8 cellular contexts compared by ENCODE assay signal in the genomic region with DNA sequence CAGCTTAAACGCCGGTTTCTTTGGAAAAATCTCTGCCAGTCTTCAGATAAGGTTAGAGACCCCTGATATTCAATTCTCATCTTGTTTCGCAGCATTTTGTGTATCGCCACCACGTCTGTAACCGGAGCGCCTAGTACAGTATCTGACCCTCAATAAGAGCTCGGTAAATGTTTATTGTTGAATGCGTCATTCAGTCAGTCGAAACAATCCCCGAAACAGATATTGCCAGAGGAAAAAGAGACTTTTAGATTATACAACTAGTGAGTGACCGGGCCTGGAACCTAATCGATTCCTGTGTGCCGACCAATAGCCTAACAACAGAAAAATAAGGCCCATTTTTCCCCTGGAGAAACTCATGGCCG. TPM values are rescaled to one million over a fixed set of nuclear protein-coding genes. Genes with fewer than 3 reads are reported as not detected.
A peak's percentile ranks its signal among the peaks of the same experiment; 100 is the strongest.
DNase-seq lines count a peak whose midpoint lies in the region; ATAC-seq and TF ChIP-seq lines count a peak whose summit lies in the region.

No MANE protein-coding gene starts in this region.

- POLR2A ChIA-PET in MCF 10A (lab: Yijun Ruan, JAX): interaction anchor here (0.8 to 2.2 kb wide), 16 partner anchors 11 to 266 kb away, joined by 3 to 13 read pairs (median 4); partner anchors contain the start of genes CXCL16, MED11, PFN1 and RNF167

- H3K27ac ChIP-seq in left ventricle myocardium inferior (replicated peaks): peak overlapping the region; percentile 82
- H3K27ac ChIP-seq in mesodermal cell (ENCODE audit: low read depth, low read length, severe bottlenecking): peak overlapping the region; percentile 68
- H3K27ac ChIP-seq in uterus: peak overlapping the region; percentile 81 to 85

- TF ChIP-seq CTCF in left ventricle myocardium inferior (IDR thresholded peaks at IDR 0.05; ENCODE audit: borderline replicate concordance) (no peak), MCF 10A (IDR thresholded peaks at IDR 0.05; ENCODE audit: unreplicated experiment) (no peak), uterus (IDR thresholded peaks at IDR 0.05) (no peak)

- peak overlapping the region; percentile 99 for H3K4me3 ChIP-seq in left ventricle myocardium inferior
- peak overlapping the region; percentile 95 for H3K4me3 ChIP-seq in mesodermal cell (ENCODE audit: extremely low read depth, insufficient read depth, low read length, poor library complexity, severe bottlenecking)
- peak overlapping the region; percentile 83 to 97 for H3K4me3 ChIP-seq in uterus

- H3K9me3 ChIP-seq in left ventricle myocardium inferior (replicated peaks) (no peaks in the 10 kb centered on the region), mesodermal cell (ENCODE audit: control insufficient read depth, low read length) (no peaks in the 10 kb centered on the region), uterus (no peaks in the 10 kb centered on the region)

- no peaks in the 10 kb centered on the region for H3K36me3 ChIP-seq in left ventricle myocardium inferior
- H3K36me3 ChIP-seq in mesodermal cell (ENCODE audit: control insufficient read depth, insufficient read depth, low read length): peaks cover 9% of the 10 kb centered on the region
- H3K36me3 ChIP-seq in uterus: no peaks in the 10 kb centered on the region

- ATAC-seq in left ventricle myocardium superior: no peak

- H3K27ac Mint-ChIP-seq in MCF 10A (ENCODE audit: low read depth, unreplicated experiment): peak overlapping the region; percentile 7

- H3K4me1 ChIP-seq in left ventricle myocardium inferior (peaks cover 22% of the 10 kb centered on the region), mesodermal cell (ENCODE audit: control insufficient read depth, insufficient read depth, low read length, poor library complexity, severe bottlenecking) (no peaks in the 10 kb centered on the region), uterus (peaks cover 0 to 8% of the 10 kb centered on the region in 2 donors)

- TF ChIP-seq POLR2A in uterus (IDR thresholded peaks at IDR 0.05): no peak

- H3K9me3 Mint-ChIP-seq in MCF 10A (ENCODE audit: unreplicated experiment): no peaks in the 10 kb centered on the region

- DNase-seq in left ventricle myocardium inferior (no peak), left ventricle myocardium superior (no peak), MCF 10A (ENCODE audit: unreplicated experiment) (no peak), uterus (no peak), NOMO-1 treated with dmso at 0.1 percent for 144 hours (lab: John Stamatoyannopoulos, UW; ENCODE audit: unreplicated experiment) (no peak), NOMO-1 treated with DMSO at 0.1 percent for 48 hours (lab: John Stamatoyannopoulos, UW; ENCODE audit: unreplicated experiment) (no peak), 8988T (no peak)

- no TSS peak for BruUV-seq in MCF 10A (replicated peaks; lab: Mats Ljungman, UMichigan)

- no peaks in the 10 kb centered on the region for H3K27me3 ChIP-seq in left ventricle myocardium inferior (ENCODE audit: low read depth)
- H3K27me3 ChIP-seq in uterus: no peaks in the 10 kb centered on the region

- H3K4me3 Mint-ChIP-seq in MCF 10A (ENCODE audit: unreplicated experiment): peak overlapping the region; percentile 88

- no peaks in the 10 kb centered on the region for H3K27me3 Mint-ChIP-seq in MCF 10A (ENCODE audit: insufficient read depth, unreplicated experiment)

- 5 to 6% methylated on average over 12 to 13 of the region's 15 CpGs for WGBS in mesodermal cell (ENCODE audit: insufficient coverage in 2 of 2), 2 experiments

- peaks cover 30% of the 10 kb centered on the region for H3K4me1 Mint-ChIP-seq in MCF 10A (ENCODE audit: insufficient read depth, unreplicated experiment)

- intact Hi-C loops in left ventricle myocardium inferior (cut with micrococcal nuclease): no loop called here
- intact Hi-C loops in left ventricle myocardium superior (cut with micrococcal nuclease): no loop called here
- intact Hi-C loops in MCF 10A (cut with micrococcal nuclease): no loop called here
- intact Hi-C loops in uterus (cut with DNase I; ENCODE audit: low total_unique reads): no loop called here

- CTCF ChIA-PET in MCF 10A (lab: Yijun Ruan, JAX): interaction anchor here (0.5 to 1.4 kb wide), 7 partner anchors 12 to 1634 kb away, joined by 3 to 9 read pairs (median 3); no protein-coding TSS in a partner anchor

- H3K36me3 Mint-ChIP-seq in MCF 10A (ENCODE audit: insufficient read depth, unreplicated experiment): peaks cover 16% of the 10 kb centered on the region

RNA-seq across cellular contexts. Expression of gene PELP1, which starts 0.6 kb away (rescaled TPM):
- total RNA-seq in left ventricle myocardium inferior: 37.1 TPM
- total RNA-seq in left ventricle myocardium superior: 36.8 TPM
- 63.9 and 74.8 TPM in 2 replicates for total RNA-seq in MCF 10A (2022)
- 64.5 TPM for polyA plus RNA-seq in mesodermal cell (2013, experiment 1 of 2)
- 49.0 TPM for polyA plus RNA-seq in mesodermal cell (2013, experiment 2 of 2)
- 10 to 100 TPM in 3 of 4 donors, 1 to 10 TPM in 1; 7.4 to 56.8 (median 35.8) TPM for total RNA-seq in uterus

RNA-seq across cellular contexts. Expression of gene ARRB2, which starts 7.1 kb away (rescaled TPM):
- total RNA-seq in left ventricle myocardium inferior (28.1 TPM), left ventricle myocardium superior (35.0 TPM), MCF 10A (2022) (20.7 and 25.1 TPM in 2 replicates), uterus (10 to 100 TPM; 11.6 to 48.5 (median 40.8) TPM)
- 25.5 TPM for polyA plus RNA-seq in mesodermal cell (2013, experiment 1 of 2)
- polyA plus RNA-seq in mesodermal cell (2013, experiment 2 of 2): 21.4 TPM

RNA-seq across cellular contexts. Expression of gene MED11, which starts 27.9 kb away (rescaled TPM):
- total RNA-seq in left ventricle myocardium inferior: 18.0 TPM
- 18.0 TPM for total RNA-seq in left ventricle myocardium superior
- 15.2 and 15.8 TPM in 2 replicates for total RNA-seq in MCF 10A (2022)
- polyA plus RNA-seq in mesodermal cell (2013, experiment 1 of 2): 18.2 TPM
- polyA plus RNA-seq in mesodermal cell (2013, experiment 2 of 2): 18.4 TPM
- 100 to 1,000 TPM in 1 of 4 donors, 10 to 100 TPM in 2, 1 to 10 TPM in 1; 2.9 to 209 (median 14.0) TPM for total RNA-seq in uterus

RNA-seq across cellular contexts. Expression of gene ZMYND15, which starts 36.3 kb away (rescaled TPM):
- 0.08 TPM for total RNA-seq in left ventricle myocardium inferior
- 0.20 TPM for total RNA-seq in left ventricle myocardium superior
- 1.3 and 1.8 TPM in 2 replicates for total RNA-seq in MCF 10A (2022)
- not detected for polyA plus RNA-seq in mesodermal cell (2013, experiment 1 of 2)
- not detected for polyA plus RNA-seq in mesodermal cell (2013, experiment 2 of 2)
- total RNA-seq in uterus: under 1 TPM in 2 of 4 donors, not detected in 2; 0.58 to 0.69 TPM

RNA-seq across cellular contexts. Expression of gene CXCL16, which starts 36.4 kb away (rescaled TPM):
- 3.1 TPM for total RNA-seq in left ventricle myocardium inferior
- 3.5 TPM for total RNA-seq in left ventricle myocardium superior
- total RNA-seq in MCF 10A (2022): 16.7 and 20.6 TPM in 2 replicates
- 0.92 TPM for polyA plus RNA-seq in mesodermal cell (2013, experiment 1 of 2)
- polyA plus RNA-seq in mesodermal cell (2013, experiment 2 of 2): 0.40 TPM
- total RNA-seq in uterus: 1 to 10 TPM; 1.0 to 9.1 (median 7.1) TPM
